Comparison of ENCODE assay signal across 12 cellular contexts in the genomic region with DNA sequence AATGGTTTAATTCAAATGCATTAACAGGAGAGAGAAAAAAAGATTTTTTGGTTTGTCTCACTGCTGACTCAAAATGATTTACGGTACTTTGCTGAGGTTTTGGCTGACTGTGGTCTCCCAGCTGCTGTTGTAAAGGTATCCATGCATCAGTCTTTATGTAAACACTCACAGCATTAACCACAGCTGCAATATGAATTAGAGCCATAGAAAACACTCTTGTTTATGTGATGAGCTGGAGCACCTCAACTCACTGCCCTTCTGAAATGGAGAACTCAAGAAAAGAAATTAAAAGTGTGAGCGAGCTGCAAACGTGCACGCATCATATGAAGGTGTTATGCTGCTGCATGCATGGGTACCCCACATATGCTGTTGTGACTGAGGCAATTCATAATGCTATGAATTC.
DNase-seq lines count a peak whose midpoint lies in the region; ATAC-seq and TF ChIP-seq lines count a peak whose summit lies in the region.
"Had no signal": no experiment of that assay in that cellular context is flagged by ENCODE, and none has a peak within 500 bp of the region (broad histone marks: within the 10 kb centered on the region; RNA-seq: fewer than 3 reads in every experiment).

No MANE protein-coding gene starts in this region.

- H3K27ac ChIP-seq in GM23248 (no peak overlapping the region), HUES6 (ENCODE audit: low read depth, low read length) (no peak overlapping the region), caudate nucleus (ENCODE audit: low read depth, low read length) (no peak overlapping the region)
- H3K27ac ChIP-seq: foreskin keratinocyte had no signal

- peaks cover 43% of the 10 kb centered on the region for H3F3A ChIP-seq in GM23248 (ENCODE audit: insufficient read depth)

- H3K79me2 ChIP-seq in GM23248 (ENCODE audit: insufficient read depth), result no peaks in the 10 kb centered on the region

- no peak overlapping the region for H2AFZ ChIP-seq in GM23248

- no peaks in the 10 kb centered on the region for H4K20me1 ChIP-seq in GM23248 (ENCODE audit: insufficient read depth)

- peaks cover 14% of the 10 kb centered on the region for H3K4me1 Mint-ChIP-seq in glutamatergic neuron (ENCODE audit: low read depth, unreplicated experiment)
- H3K4me1 Mint-ChIP-seq: IgD-negative memory B cell had no signal

- TF ChIP-seq CTCF in foreskin fibroblast (IDR thresholded peaks at IDR 0.05; ENCODE audit: low read depth, low read length), result no peak
- TF ChIP-seq CTCF in glutamatergic neuron (IDR thresholded peaks at IDR 0.05; ENCODE audit: partially characterized antibody, unreplicated experiment), result no peak

- H3K9me2 ChIP-seq in GM23248 (ENCODE audit: insufficient read depth), result no peaks in the 10 kb centered on the region

- WGBS in GM23248 (ENCODE audit: low coverage in 1 of 2, low lambda C conversion rate in 2 of 2, missing lambda C conversion rate in 2 of 2), 2 experiments, result 81 to 82% methylated on average over 4 of the region's 4 CpGs

- H3K27me3 Mint-ChIP-seq in glutamatergic neuron (ENCODE audit: unreplicated experiment), result peaks cover 2% of the 10 kb centered on the region
- H3K27me3 Mint-ChIP-seq: natural killer cell treated with Interleukin-12 subunit alpha and Interleukin-12 subunit beta and Interleukin-15 and Interleukin-18, amount 100 ng/mL, for 72 hours had no signal

- peak overlapping the region; percentile 33 for H3K4me2 ChIP-seq in GM23248 (ENCODE audit: unreplicated experiment)

- in situ Hi-C loops in GM23248 (cut with MboI), result no loop called here

- no peak overlapping the region for H3K27ac Mint-ChIP-seq in glutamatergic neuron (ENCODE audit: unreplicated experiment)
- H3K27ac Mint-ChIP-seq: IgD-negative memory B cell; natural killer cell treated with Interleukin-12 subunit alpha and Interleukin-12 subunit beta and Interleukin-15 and Interleukin-18, amount 100 ng/mL, for 72 hours had no signal

- no peak overlapping the region for H3K4me3 ChIP-seq in GM23248
- H3K4me3 ChIP-seq in HUES6 (ENCODE audit: low read depth, low read length), result no peak overlapping the region
- no peak overlapping the region for H3K4me3 ChIP-seq in foreskin fibroblast (ENCODE audit: low read depth in 1 of 2, low read length in 2 of 2)

- ATAC-seq in GM18499 (IDR thresholded peaks at IDR 0.05; ENCODE audit: insufficient read depth, unreplicated experiment), result peak; percentile 72
- ATAC-seq: foreskin keratinocyte; natural killer cell treated with Interleukin-12 subunit alpha and Interleukin-12 subunit beta and Interleukin-15 and Interleukin-18, amount 100 ng/mL, for 72 hours had no signal

- no peaks in the 10 kb centered on the region for H3K36me3 Mint-ChIP-seq in glutamatergic neuron (ENCODE audit: unreplicated experiment)
- H3K36me3 Mint-ChIP-seq: IgD-negative memory B cell; natural killer cell treated with Interleukin-12 subunit alpha and Interleukin-12 subunit beta and Interleukin-15 and Interleukin-18, amount 100 ng/mL, for 72 hours had no signal

- peaks cover 2% of the 10 kb centered on the region for H3K9me3 Mint-ChIP-seq in glutamatergic neuron (ENCODE audit: unreplicated experiment)
- H3K9me3 Mint-ChIP-seq: IgD-negative memory B cell had no signal

- H3K4me3 Mint-ChIP-seq in glutamatergic neuron (ENCODE audit: unreplicated experiment), result no peak overlapping the region
- H3K4me3 Mint-ChIP-seq: IgD-negative memory B cell; natural killer cell treated with Interleukin-12 subunit alpha and Interleukin-12 subunit beta and Interleukin-15 and Interleukin-18, amount 100 ng/mL, for 72 hours had no signal

- H3K27me3 ChIP-seq in GM23248 (replicated peaks; ENCODE audit: insufficient read depth) (no peaks in the 10 kb centered on the region), HUES6 (ENCODE audit: control insufficient read depth, insufficient read depth, low read length) (no peaks in the 10 kb centered on the region)
- H3K27me3 ChIP-seq: foreskin keratinocyte had no signal

- H3K4me1 ChIP-seq in GM23248 (ENCODE audit: insufficient read depth) (peaks cover 46% of the 10 kb centered on the region), HUES6 (ENCODE audit: control insufficient read depth, insufficient read depth, low read length) (peaks cover 46% of the 10 kb centered on the region)
- H3K4me1 ChIP-seq: foreskin keratinocyte had no signal

- H3K9me3 ChIP-seq in GM23248 (ENCODE audit: low read depth), result no peaks in the 10 kb centered on the region
- no peaks in the 10 kb centered on the region for H3K9me3 ChIP-seq in HUES6 (ENCODE audit: control insufficient read depth, insufficient read depth, low read depth, low read length)

- H3K9ac ChIP-seq in GM23248, result no peak overlapping the region
- peak overlapping the region; percentile 42 for H3K9ac ChIP-seq in HUES6 (ENCODE audit: low read length)

- H3K36me3 ChIP-seq in GM23248 (ENCODE audit: low read depth), result no peaks in the 10 kb centered on the region
- H3K36me3 ChIP-seq in HUES6 (ENCODE audit: control insufficient read depth, insufficient read depth, low read length), result no peaks in the 10 kb centered on the region

- DNase-seq in GM23248, result peak; percentile 42
- peak; percentile 60 to 75 for DNase-seq in foreskin fibroblast
- DNase-seq in stimulated activated naive CD4-positive, alpha-beta T cell (lab: John Stamatoyannopoulos, UW), result no peak
- DNase-seq in caudate nucleus (lab: John Stamatoyannopoulos, UW), result no peak
- DNase-seq in activated CD8-positive, alpha-beta memory T cell treated with anti-CD3 and anti-CD28 coated beads, Interleukin-2, amount 50 U/mL, for 4 hours, result no peak
- no peak for DNase-seq in glutamatergic neuron
- DNase-seq: activated naive CD4-positive, alpha-beta T cell had no signal

Comparison
In these comparisons a context has a peak if more than half of its experiments do, and no peak if none do; other contexts are left out.
1. DNase-seq: peak in GM23248 (single experiment) and foreskin fibroblast (2 of 2); none in stimulated activated naive CD4-positive, alpha-beta T cell (0 of 6), caudate nucleus (0 of 61), activated CD8-positive, alpha-beta memory T cell treated with anti-CD3 and anti-CD28 coated beads, Interleukin-2, amount 50 U/mL, for 4 hours (single experiment) and glutamatergic neuron (single experiment).